In genomic region chr1:116494745-116495144, GRCh38 we compare ENCODE assay signal across 1 cellular context.
TF ChIP-seq lines count a peak whose summit lies in the region.

No MANE protein-coding gene starts in this region.

TF ChIP-seq in HepG2, 621 proteins besides CTCF, POLR2A, EP300 and RAD21 (continued from another document and continues in another):
- TF ChIP-seq ZGPAT (CRISPR knock-in tag; IDR thresholded peaks at IDR 0.05) = no peak
- peak; percentile 18; the same call in 1 of the 2 replicates for TF ChIP-seq ZNF687 (CRISPR knock-in tag; IDR thresholded peaks at IDR 0.05)
- TF ChIP-seq ZHX2 (IDR thresholded peaks at IDR 0.05; ENCODE audit: low read depth) = no peak
- no peak for TF ChIP-seq ZHX2 (CRISPR knock-in tag; IDR thresholded peaks at IDR 0.05; ENCODE audit: borderline replicate concordance)
- TF ChIP-seq SPEN (CRISPR knock-in tag; IDR thresholded peaks at IDR 0.05; ENCODE audit: low read depth) = no peak
- peak; percentile 23; the same call in 1 of the 2 replicates for TF ChIP-seq TBX2 (CRISPR knock-in tag; IDR thresholded peaks at IDR 0.05; ENCODE audit: borderline replicate concordance)
- TF ChIP-seq MAX (IDR thresholded peaks at IDR 0.05) = 0 out of 2 replicates have a peak, but pooled peaks have one; percentile 13
- TF ChIP-seq TFDP2 (CRISPR knock-in tag; IDR thresholded peaks at IDR 0.05) = 0 out of 2 replicates have a peak, but pooled peaks have one; percentile 22
- TF ChIP-seq ZKSCAN5 (CRISPR knock-in tag; IDR thresholded peaks at IDR 0.05) = no peak
- TF ChIP-seq TCF7L2 (IDR thresholded peaks at IDR 0.05; ENCODE audit: low read depth, low read length) = no peak
- TF ChIP-seq YEATS4 (CRISPR knock-in tag; IDR thresholded peaks at IDR 0.05; ENCODE audit: borderline replicate concordance) = peak; percentile 31; the same call in 1 of the 2 replicates
- no peak for TF ChIP-seq ZSCAN9 (CRISPR knock-in tag; IDR thresholded peaks at IDR 0.05; ENCODE audit: borderline replicate concordance)
- no peak for TF ChIP-seq HMGXB3 (CRISPR knock-in tag; IDR thresholded peaks at IDR 0.05; ENCODE audit: borderline replicate concordance)
- TF ChIP-seq SAP130 (CRISPR knock-in tag; IDR thresholded peaks at IDR 0.05; ENCODE audit: low read depth) = peak; percentile 31; the same call in 1 of the 2 replicates
- TF ChIP-seq PRMT3 (CRISPR knock-in tag; IDR thresholded peaks at IDR 0.05; ENCODE audit: borderline replicate concordance, low read depth) = no peak
- no peak for TF ChIP-seq E2F5 (CRISPR knock-in tag; conservative IDR thresholded peaks at IDR 0.05)
- TF ChIP-seq ZNF143 (CRISPR knock-in tag; IDR thresholded peaks at IDR 0.05) = peak; percentile 74
- no peak for TF ChIP-seq PHF5A (CRISPR knock-in tag; IDR thresholded peaks at IDR 0.05; ENCODE audit: low read depth, unreplicated experiment)
- TF ChIP-seq NFE2L2 (IDR thresholded peaks at IDR 0.05; ENCODE audit: low read length) = no peak
- TF ChIP-seq TFDP1 (CRISPR knock-in tag; IDR thresholded peaks at IDR 0.05; ENCODE audit: borderline replicate concordance) = peak; percentile 63; the same call in 1 of the 2 replicates
- no peak for TF ChIP-seq ZNF891 (CRISPR knock-in tag; IDR thresholded peaks at IDR 0.05)
- TF ChIP-seq PRDM4 (CRISPR knock-in tag; IDR thresholded peaks at IDR 0.05; ENCODE audit: borderline replicate concordance) = no peak
